ENCODE assay signal across 1 cellular context in the genomic region with DNA sequence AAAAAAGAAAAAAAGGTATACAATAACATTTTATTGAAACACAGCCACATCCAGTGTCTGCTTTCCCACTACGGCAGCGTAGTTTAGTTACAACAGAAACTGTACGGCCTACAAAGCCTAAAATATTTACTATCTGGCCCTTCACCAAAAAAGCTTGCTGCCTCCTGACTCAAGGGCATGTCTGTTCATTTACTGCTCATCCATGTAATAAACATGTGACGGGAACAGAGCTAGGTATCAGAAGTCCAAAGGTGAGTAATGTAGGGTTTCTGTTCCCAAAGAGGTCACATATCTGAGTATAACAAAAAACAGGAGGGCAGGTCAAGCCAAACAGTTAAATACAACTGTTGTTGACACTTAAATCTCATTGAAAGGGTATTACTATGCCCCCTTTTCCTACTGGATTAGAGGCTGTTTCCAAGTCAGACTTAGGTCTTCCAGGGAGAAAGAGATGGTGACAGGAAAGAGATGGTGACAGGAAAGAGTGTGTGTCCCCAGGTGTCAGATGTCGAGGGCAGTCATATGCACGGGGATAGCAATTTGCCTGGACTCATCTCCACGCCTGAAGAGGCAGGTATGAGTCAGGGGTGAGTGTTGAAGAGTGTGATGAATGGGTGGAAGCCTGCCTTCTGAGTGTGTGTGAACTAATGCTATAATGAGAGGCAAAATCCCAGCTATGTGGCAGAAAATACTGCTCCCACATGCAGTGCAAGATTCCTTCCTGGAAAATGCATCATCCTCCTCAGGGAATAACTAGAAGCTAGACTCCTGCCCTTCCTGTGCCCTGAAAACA.
TF ChIP-seq lines count a peak whose summit lies in the region.

No MANE protein-coding gene starts in this region.

TF ChIP-seq in GM23338, 12 proteins besides CTCF, POLR2A, EP300 and RAD21 (continued from another document):
- TF ChIP-seq, protein P1, sequence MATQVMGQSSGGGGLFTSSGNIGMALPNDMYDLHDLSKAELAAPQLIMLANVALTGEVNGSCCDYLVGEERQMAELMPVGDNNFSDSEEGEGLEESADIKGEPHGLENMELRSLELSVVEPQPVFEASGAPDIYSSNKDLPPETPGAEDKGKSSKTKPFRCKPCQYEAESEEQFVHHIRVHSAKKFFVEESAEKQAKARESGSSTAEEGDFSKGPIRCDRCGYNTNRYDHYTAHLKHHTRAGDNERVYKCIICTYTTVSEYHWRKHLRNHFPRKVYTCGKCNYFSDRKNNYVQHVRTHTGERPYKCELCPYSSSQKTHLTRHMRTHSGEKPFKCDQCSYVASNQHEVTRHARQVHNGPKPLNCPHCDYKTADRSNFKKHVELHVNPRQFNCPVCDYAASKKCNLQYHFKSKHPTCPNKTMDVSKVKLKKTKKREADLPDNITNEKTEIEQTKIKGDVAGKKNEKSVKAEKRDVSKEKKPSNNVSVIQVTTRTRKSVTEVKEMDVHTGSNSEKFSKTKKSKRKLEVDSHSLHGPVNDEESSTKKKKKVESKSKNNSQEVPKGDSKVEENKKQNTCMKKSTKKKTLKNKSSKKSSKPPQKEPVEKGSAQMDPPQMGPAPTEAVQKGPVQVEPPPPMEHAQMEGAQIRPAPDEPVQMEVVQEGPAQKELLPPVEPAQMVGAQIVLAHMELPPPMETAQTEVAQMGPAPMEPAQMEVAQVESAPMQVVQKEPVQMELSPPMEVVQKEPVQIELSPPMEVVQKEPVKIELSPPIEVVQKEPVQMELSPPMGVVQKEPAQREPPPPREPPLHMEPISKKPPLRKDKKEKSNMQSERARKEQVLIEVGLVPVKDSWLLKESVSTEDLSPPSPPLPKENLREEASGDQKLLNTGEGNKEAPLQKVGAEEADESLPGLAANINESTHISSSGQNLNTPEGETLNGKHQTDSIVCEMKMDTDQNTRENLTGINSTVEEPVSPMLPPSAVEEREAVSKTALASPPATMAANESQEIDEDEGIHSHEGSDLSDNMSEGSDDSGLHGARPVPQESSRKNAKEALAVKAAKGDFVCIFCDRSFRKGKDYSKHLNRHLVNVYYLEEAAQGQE (IDR thresholded peaks at IDR 0.05; ENCODE audit: unreplicated experiment): no peak
- TF ChIP-seq ZNF114 (CRISPR knock-in tag; IDR thresholded peaks at IDR 0.05): no peak
